Comparison of ENCODE assay signal across 8 cellular contexts in the genomic region with DNA sequence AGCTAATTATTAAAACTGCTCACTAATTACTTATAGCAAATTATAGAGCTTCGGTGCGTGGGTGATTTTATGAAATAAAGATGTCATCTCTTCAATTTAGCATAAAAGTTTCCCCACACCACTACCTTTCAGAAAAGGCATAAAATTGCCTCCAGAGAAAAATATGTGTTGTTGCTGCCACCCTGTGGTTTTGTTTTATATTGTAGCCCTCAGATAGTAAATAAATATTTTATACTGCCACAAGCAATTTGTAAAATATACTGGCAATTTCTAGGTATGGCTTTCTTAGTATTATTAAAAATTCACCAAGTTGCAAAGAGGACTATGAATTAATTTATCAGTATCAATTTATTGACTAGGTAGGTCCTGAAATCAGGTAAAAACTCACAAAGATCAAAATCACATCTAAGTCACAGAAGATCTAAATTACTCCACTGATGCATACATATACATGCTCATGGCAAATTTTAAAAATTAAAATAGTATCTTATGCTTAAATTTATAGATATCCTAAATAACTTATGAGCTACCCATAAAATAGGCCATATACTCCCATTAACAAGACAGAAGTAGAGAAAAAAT. TPM values are rescaled to one million over a fixed set of nuclear protein-coding genes. Genes with fewer than 3 reads are reported as not detected.
A peak's percentile ranks its signal among the peaks of the same experiment; 100 is the strongest.
DNase-seq lines count a peak whose midpoint lies in the region; ATAC-seq, FAIRE-seq and TF ChIP-seq lines count a peak whose summit lies in the region.

No MANE protein-coding gene starts in this region.

- intact Hi-C loops in Panc1 (cut with micrococcal nuclease; ENCODE audit: unreplicated experiment): loop anchor here (5.0 to 10.0 kb wide), 3 partner anchors 167 to 1931 kb away; no protein-coding TSS in a partner anchor

- ATAC-seq in HG03342 (IDR thresholded peaks at IDR 0.05; ENCODE audit: unreplicated experiment) (peak; percentile 50), Panc1 (no peak), HG03469 (IDR thresholded peaks at IDR 0.05; ENCODE audit: unreplicated experiment) (no peak)

- H3K36me3 ChIP-seq in Panc1 (ENCODE audit: control insufficient read depth, insufficient read depth, low read length): no peaks in the 10 kb centered on the region

- FAIRE-seq in frontal cortex (lab: Jason Lieb, UNC): peak; percentile 86

- TF ChIP-seq CTCF in Panc1 (IDR thresholded peaks at IDR 0.05): peak; percentile 59; the same call in 1 of the 2 replicates

- H3K27me3 ChIP-seq in Panc1 (ENCODE audit: control insufficient read depth, insufficient read depth, low read length): no peaks in the 10 kb centered on the region

- DNase-seq in NCI-H2171 treated with DMSO at 0.1 percent for 48 hours (lab: John Stamatoyannopoulos, UW) (peak; percentile 35), NCI-H2171 (lab: John Stamatoyannopoulos, UW) (no peak), Panc1 (ENCODE audit: low read depth, low spot score) (peak; percentile 25), frontal cortex (ENCODE audit: low spot score in 2 of 2) (peak in 1 of 2 donors; percentile 18), T-helper 9 cell (no peak)
- no peak for DNase-seq in activated CD4-positive, CD25-positive, alpha-beta regulatory T cell treated with anti-CD3 and anti-CD28 coated beads, Interleukin-2, amount 50 U/mL, for 72 hours

- POLR2A ChIA-PET in Panc1 (lab: Charles Lee): no interaction called here

- H3K4me3 ChIP-seq in Panc1 (ENCODE audit: low read depth in 2 of 2, low read length in 2 of 2): no peak overlapping the region

- H3K9me3 ChIP-seq in Panc1 (ENCODE audit: control insufficient read depth, insufficient read depth, low read depth, low read length): no peaks in the 10 kb centered on the region

- no TSS peak for BruUV-seq in Panc1 (replicated peaks; lab: Mats Ljungman, UMichigan)

- no peak overlapping the region for H3K27ac ChIP-seq in Panc1 (ENCODE audit: low read length)

- H3K4me1 ChIP-seq in Panc1 (ENCODE audit: control insufficient read depth, insufficient read depth, low read length): no peaks in the 10 kb centered on the region

- CTCF ChIA-PET in Panc1 (lab: Charles Lee): interaction anchor here (0.6 kb wide), 1 partner anchor 167 kb away, joined by 3 read pairs; no protein-coding TSS in a partner anchor

- in situ Hi-C loops in Panc1 (cut with HindIII; ENCODE audit: low pct_unique_long_range_greater_than_20kb, low sequenced_read_pairs): no loop called here

RNA-seq across cellular contexts. Expression of gene ASNS, which starts 26.5 kb away (rescaled TPM):
- 91.4 TPM for total RNA-seq in Panc1 (2021; ENCODE audit: unreplicated experiment)
- polyA plus RNA-seq in Panc1 (2012; ENCODE audit: insufficient read length): 158 TPM
- total RNA-seq in frontal cortex: 44.0 TPM

Comparison
In these comparisons a context has a peak if more than half of its experiments do, and no peak if none do; other contexts are left out.
1. DNase-seq: peak in NCI-H2171 treated with DMSO at 0.1 percent for 48 hours (single experiment) and Panc1 (single experiment); none in NCI-H2171 (single experiment), T-helper 9 cell (single experiment) and activated CD4-positive, CD25-positive, alpha-beta regulatory T cell treated with anti-CD3 and anti-CD28 coated beads, Interleukin-2, amount 50 U/mL, for 72 hours (single experiment).